8 cellular contexts compared by ENCODE assay signal in the genomic region with DNA sequence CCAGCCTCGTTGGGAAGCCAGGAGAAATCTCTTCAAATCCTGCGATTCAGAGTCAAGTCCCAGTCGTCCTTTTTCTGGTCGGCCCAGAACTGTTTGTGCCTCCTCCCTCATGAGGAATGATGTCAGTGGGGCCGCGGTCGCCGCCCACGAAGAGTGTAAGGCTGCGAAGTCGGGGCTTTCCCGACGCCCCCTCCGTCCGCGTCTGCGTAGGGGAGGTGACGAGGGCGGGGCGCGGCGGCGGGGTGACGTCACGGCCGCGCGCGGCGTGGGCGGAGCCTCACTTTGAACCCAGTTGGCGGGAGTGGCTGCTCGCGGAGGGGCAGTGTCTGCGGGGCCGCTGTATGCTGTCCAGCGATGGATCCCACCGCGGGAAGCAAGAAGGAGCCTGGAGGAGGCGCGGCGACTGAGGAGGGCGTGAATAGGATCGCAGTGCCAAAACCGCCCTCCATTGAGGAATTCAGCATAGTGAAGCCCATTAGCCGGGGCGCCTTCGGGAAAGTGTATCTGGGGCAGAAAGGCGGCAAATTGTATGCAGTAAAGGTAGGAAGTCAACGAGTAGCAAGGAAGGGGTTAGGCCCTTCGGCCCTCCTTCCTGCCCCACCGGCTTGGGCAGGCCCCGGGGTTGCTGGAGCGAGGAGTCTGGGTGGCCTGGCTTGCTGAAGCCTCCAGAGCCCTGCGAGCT. TPM values are rescaled to one million over a fixed set of nuclear protein-coding genes. Genes with fewer than 3 reads are reported as not detected.
DNase-seq lines count a peak whose midpoint lies in the region; TF ChIP-seq lines count a peak whose summit lies in the region.

TSS of gene MASTL (plus strand) at position 280 of the 682 bp plus-strand sequence. CDS start at position 355, 75 bp downstream.

- peaks cover 34% of the 10 kb centered on the region for H3K36me3 ChIP-seq in SJCRH30
- peaks cover 21% of the 10 kb centered on the region for H3K36me3 ChIP-seq in neuron (ENCODE audit: insufficient read depth, low read length)

- H3K27me3 ChIP-seq in SJCRH30 = no peaks in the 10 kb centered on the region
- no peaks in the 10 kb centered on the region for H3K27me3 ChIP-seq in neuron (ENCODE audit: insufficient read depth, low read length)

- no peak for TF ChIP-seq CTCF in LNCaP clone FGC (IDR thresholded peaks at IDR 0.05; ENCODE audit: control insufficient read depth, extremely low read depth, insufficient read depth)

- peak within 1 kb of the TSS; percentile 87 for H3K27ac ChIP-seq in SJCRH30

- DNase-seq in GDM1 (lab: John Stamatoyannopoulos, UW) (peak; percentile 90), H4 (ENCODE audit: low spot score) (peak; percentile 84), LNCaP clone FGC (ENCODE audit: low read depth) (peak; percentile 62), SJCRH30 (peak; percentile 93 to 96), foreskin melanocyte (peak; percentile 88), stromal cell of bone marrow (ENCODE audit: low read depth) (peak; percentile 89)
- DNase-seq in activated naive CD4-positive, alpha-beta T cell treated with Interleukin-2 at 50 U/mL for 16 hours = peak; percentile 93

- H3K4me1 ChIP-seq in SJCRH30 = no peaks in the 10 kb centered on the region; the same call in 1 of the 2 replicates
- peaks cover 20% of the 10 kb centered on the region for H3K4me1 ChIP-seq in neuron (ENCODE audit: insufficient read depth, low read length)

- H3K4me3 ChIP-seq in LNCaP clone FGC (ENCODE audit: low read depth, low read length) (peak within 1 kb of the TSS; percentile 89), SJCRH30 (peak within 1 kb of the TSS; percentile 82), neuron (ENCODE audit: low read length) (peak within 1 kb of the TSS; percentile 99)

- H3K9me3 ChIP-seq in SJCRH30 (replicated peaks) = no peaks in the 10 kb centered on the region
- no peaks in the 10 kb centered on the region for H3K9me3 ChIP-seq in neuron (ENCODE audit: low read length)

- peak within 1 kb of the TSS; percentile 56 for H2AFZ ChIP-seq in neuron (ENCODE audit: low read depth, low read length)

RNA-seq across cellular contexts. Expression of gene MASTL, which starts in this region (rescaled TPM):
- 13.4 and 18.1 TPM in 2 replicates for total RNA-seq in H4 (2014; rRNA removed; shearing (Covaris generic))
- 78.8 and 86.7 TPM in 2 replicates for total RNA-seq in SJCRH30 (2014; rRNA removed; shearing (Covaris generic))

Comparison
In these comparisons a context has a peak if more than half of its experiments do, and no peak if none do; other contexts are left out.
1. Peak in every context shown above with its lines: DNase-seq, H3K4me3 ChIP-seq and H3K27ac ChIP-seq.